ENCODE assay signal across 19 cellular contexts in genomic region chr10:98472171-98472570, GRCh38. TPM values are rescaled to one million over a fixed set of nuclear protein-coding genes. Genes with fewer than 3 reads are reported as not detected.
A peak's percentile ranks its signal among the peaks of the same experiment; 100 is the strongest.
DNase-seq lines count a peak whose midpoint lies in the region.
"Had no signal": no experiment of that assay in that cellular context is flagged by ENCODE, and none has a peak within 500 bp of the region (broad histone marks: within the 10 kb centered on the region; RNA-seq: fewer than 3 reads in every experiment).

No MANE protein-coding gene starts in this region.

- no peak overlapping the region for H2AK5ac ChIP-seq in neuronal stem cell (ENCODE audit: low read depth, low read length)

- intact Hi-C loops in CD4-positive, alpha-beta memory T cell (cut with micrococcal nuclease), result no loop called here

- peak overlapping the region; percentile 74 for H3K27ac ChIP-seq in neuronal stem cell (replicated peaks; ENCODE audit: low read length)
- no peak overlapping the region for H3K27ac ChIP-seq in CD4-positive, alpha-beta memory T cell (ENCODE audit: low read depth, low read length)
- H3K27ac ChIP-seq: Peyer's patch had no signal

- no peaks in the 10 kb centered on the region for H3K79me1 ChIP-seq in neuronal stem cell (ENCODE audit: low read depth, low read length)

- no peak overlapping the region for H4K8ac ChIP-seq in neuronal stem cell (ENCODE audit: low read depth, low read length)

- H3K4me1 ChIP-seq in NT2/D1 (ENCODE audit: insufficient read depth, insufficient read length) (no peaks in the 10 kb centered on the region), neuronal stem cell (ENCODE audit: control insufficient read depth in 2 of 2, insufficient read depth in 1 of 2, low read depth in 1 of 2, low read length in 2 of 2) (peaks cover 0 to 7% of the 10 kb centered on the region in 2 donors)
- H3K4me1 ChIP-seq in CD4-positive, alpha-beta memory T cell (ENCODE audit: insufficient read depth, low read length), result no peaks in the 10 kb centered on the region
- H3K4me1 ChIP-seq: Peyer's patch had no signal

- H2BK15ac ChIP-seq in neuronal stem cell (ENCODE audit: low read length), result no peak overlapping the region

- CTCF ChIA-PET in CD4-positive, alpha-beta memory T cell (lab: Charles Lee; ENCODE audit: partially characterized antibody), result no interaction called here

- H3K4me2 ChIP-seq in neuronal stem cell (ENCODE audit: insufficient read depth, low read length, poor library complexity, severe bottlenecking), result no peak overlapping the region

- no peak overlapping the region for H3K18ac ChIP-seq in neuronal stem cell (ENCODE audit: low read length)

- POLR2A ChIA-PET in CD4-positive, alpha-beta memory T cell (lab: Charles Lee; ENCODE audit: partially characterized antibody), result no interaction called here

- H3K23ac ChIP-seq in neuronal stem cell (ENCODE audit: low read depth, low read length, poor library complexity), result no peak overlapping the region

- no peaks in the 10 kb centered on the region for H3K9me3 Mint-ChIP-seq in CD4-positive, alpha-beta memory T cell
- H3K9me3 Mint-ChIP-seq: HFFc6 had no signal

- no peak overlapping the region for H3K4ac ChIP-seq in neuronal stem cell (ENCODE audit: low read length)

- H3K4me3 ChIP-seq in NT2/D1 (ENCODE audit: insufficient read length, low read depth) (no peak overlapping the region), neuronal stem cell (ENCODE audit: low read length in 2 of 2) (no peak overlapping the region)
- H3K4me3 ChIP-seq in CD4-positive, alpha-beta memory T cell (ENCODE audit: low read length in 2 of 2), result no peak overlapping the region
- H3K4me3 ChIP-seq: Peyer's patch had no signal

- H2AFZ ChIP-seq in neuronal stem cell (ENCODE audit: low read length), result no peak overlapping the region

- H3K36me3 ChIP-seq in NT2/D1 (ENCODE audit: insufficient read depth, insufficient read length, low read length) (no peaks in the 10 kb centered on the region), neuronal stem cell (replicated peaks in 1 of 2; ENCODE audit: control insufficient read depth in 2 of 2, insufficient read depth in 2 of 2, low read length in 2 of 2) (no peaks in the 10 kb centered on the region)
- no peaks in the 10 kb centered on the region for H3K36me3 ChIP-seq in CD4-positive, alpha-beta memory T cell (ENCODE audit: insufficient read depth, low read length)
- H3K36me3 ChIP-seq: Peyer's patch had no signal

- peaks cover 0 to 2% of the 10 kb centered on the region in 2 donors for H3K36me3 Mint-ChIP-seq in CD4-positive, alpha-beta memory T cell

- no peak overlapping the region for H2BK120ac ChIP-seq in neuronal stem cell (ENCODE audit: low read depth, low read length)

- peak; percentile 27 for DNase-seq in NCI-H82 (lab: John Stamatoyannopoulos, UW)
- no peak for DNase-seq in NCI-H82 treated with DMSO at 0.1 percent for 48 hours (lab: John Stamatoyannopoulos, UW; ENCODE audit: unreplicated experiment)
- DNase-seq in NT2/D1 (ENCODE audit: low read depth, low spot score), result peak; percentile 9
- DNase-seq in islet precursor cell, result peak; percentile 76
- peak; percentile 35 for DNase-seq in neuronal stem cell (ENCODE audit: low spot score)
- no peak for DNase-seq in T1000 (lab: John Stamatoyannopoulos, UW)
- no peak for DNase-seq in CD4-positive, alpha-beta memory T cell
- DNase-seq in HUDEP-2 (lab: John Stamatoyannopoulos, UW; ENCODE audit: unreplicated experiment in 76 of 76), result no peak
- DNase-seq: 8988T, HFFc6, NCI-H1092, NCI-H1436 treated with DMSO at 0.1 percent for 48 hours, NCI-H187 treated with DMSO at 0.1 percent for 48 hours, NCI-H446, NCI-H524 treated with DMSO at 0.1 percent for 48 hours, Peyer's patch, SHP77 treated with DMSO at 0.1 percent for 48 hours, T-helper 1 cell had no signal

- H2BK5ac ChIP-seq in neuronal stem cell (ENCODE audit: low read length), result no peak overlapping the region

- H3K9me3 ChIP-seq in NT2/D1 (ENCODE audit: insufficient read depth, low read length), result no peaks in the 10 kb centered on the region
- H3K9me3 ChIP-seq in neuronal stem cell (replicated peaks in 1 of 2; ENCODE audit: control insufficient read depth in 2 of 2, insufficient read depth in 1 of 2, low read depth in 1 of 2, low read length in 2 of 2), result no peaks in the 10 kb centered on the region
- H3K9me3 ChIP-seq in CD4-positive, alpha-beta memory T cell (ENCODE audit: control insufficient read depth in 1 of 2, low read length in 2 of 2), result no peaks in the 10 kb centered on the region
- H3K9me3 ChIP-seq: Peyer's patch had no signal

- H3K9ac ChIP-seq in NT2/D1 (ENCODE audit: insufficient read length, low read depth), result no peak overlapping the region
- H3K9ac ChIP-seq in neuronal stem cell (ENCODE audit: low read depth, low read length, poor library complexity), result no peak overlapping the region

- H3K4me1 Mint-ChIP-seq in CD4-positive, alpha-beta memory T cell, result peaks cover 2 to 13% (median 7%) of the 10 kb centered on the region in 4 donors

- no peak overlapping the region for H4K91ac ChIP-seq in neuronal stem cell (ENCODE audit: low read depth, low read length, poor library complexity)

- WGBS in neuronal stem cell (ENCODE audit: extremely low coverage in 2 of 2, insufficient read length in 2 of 2, insufficient replicate concordance in 1 of 2), 2 donors, result no CpG with 5 or more reads among the region's 4 CpGs

- H3K27me3 Mint-ChIP-seq in CD4-positive, alpha-beta memory T cell, result peaks cover 4 to 5% of the 10 kb centered on the region in 2 donors

- H3K14ac ChIP-seq in neuronal stem cell (ENCODE audit: low read length), result no peak overlapping the region

- peaks cover 20% of the 10 kb centered on the region for H3K27me3 ChIP-seq in NT2/D1 (ENCODE audit: insufficient read depth, insufficient read length)
- H3K27me3 ChIP-seq in neuronal stem cell (ENCODE audit: control insufficient read depth in 3 of 3, insufficient read depth in 3 of 3, low read depth in 1 of 3, low read length in 3 of 3), result peaks cover 0 to 16% (median 0%) of the 10 kb centered on the region in 3 experiments
- no peaks in the 10 kb centered on the region for H3K27me3 ChIP-seq in CD4-positive, alpha-beta memory T cell (ENCODE audit: insufficient read depth, low read length)
- H3K27me3 ChIP-seq: Peyer's patch had no signal

- no peak overlapping the region for H3K4me3 Mint-ChIP-seq in CD4-positive, alpha-beta memory T cell
- H3K4me3 Mint-ChIP-seq: HFFc6 had no signal

- H3K27ac Mint-ChIP-seq in CD4-positive, alpha-beta memory T cell, result no peak overlapping the region
- H3K27ac Mint-ChIP-seq: HFFc6 had no signal

- H2BK12ac ChIP-seq in neuronal stem cell (ENCODE audit: low read length), result no peak overlapping the region

RNA-seq across cellular contexts. Expression of gene HPS1, which starts 25.4 kb away (rescaled TPM):
- polyA plus RNA-seq in neuronal stem cell (2013, experiment 1 of 2), result 34.3 TPM
- polyA plus RNA-seq in neuronal stem cell (2013, experiment 2 of 2), result 34.4 TPM
- 100 to 1,000 TPM; 106 to 115 TPM for total RNA-seq in CD4-positive, alpha-beta memory T cell
- 10 to 100 TPM; 72.0 to 76.7 TPM for polyA plus RNA-seq in CD4-positive, alpha-beta memory T cell

RNA-seq across cellular contexts. Expression of gene PYROXD2, which starts 57.2 kb away (rescaled TPM):
- 6.1 TPM for polyA plus RNA-seq in neuronal stem cell (2013, experiment 1 of 2)
- 6.9 TPM for polyA plus RNA-seq in neuronal stem cell (2013, experiment 2 of 2)
- total RNA-seq in CD4-positive, alpha-beta memory T cell, result 10 to 100 TPM; 36.2 to 36.6 TPM
- polyA plus RNA-seq in CD4-positive, alpha-beta memory T cell, result 1 to 10 TPM in 1 of 2 donors, under 1 TPM in 1; 0.98 to 2.8 TPM
- total RNA-seq: G401 had no signal

Comparison
In these comparisons a context has a peak if more than half of its experiments do, and no peak if none do; other contexts are left out.
1. DNase-seq: peak in NCI-H82 (single experiment), NT2/D1 (single experiment), islet precursor cell (single experiment) and neuronal stem cell (single experiment); none in NCI-H82 treated with DMSO at 0.1 percent for 48 hours (single experiment), T1000 (single experiment), CD4-positive, alpha-beta memory T cell (0 of 5) and HUDEP-2 (0 of 76).